Comparison of ENCODE assay signal across 8 cellular contexts in the genomic region with DNA sequence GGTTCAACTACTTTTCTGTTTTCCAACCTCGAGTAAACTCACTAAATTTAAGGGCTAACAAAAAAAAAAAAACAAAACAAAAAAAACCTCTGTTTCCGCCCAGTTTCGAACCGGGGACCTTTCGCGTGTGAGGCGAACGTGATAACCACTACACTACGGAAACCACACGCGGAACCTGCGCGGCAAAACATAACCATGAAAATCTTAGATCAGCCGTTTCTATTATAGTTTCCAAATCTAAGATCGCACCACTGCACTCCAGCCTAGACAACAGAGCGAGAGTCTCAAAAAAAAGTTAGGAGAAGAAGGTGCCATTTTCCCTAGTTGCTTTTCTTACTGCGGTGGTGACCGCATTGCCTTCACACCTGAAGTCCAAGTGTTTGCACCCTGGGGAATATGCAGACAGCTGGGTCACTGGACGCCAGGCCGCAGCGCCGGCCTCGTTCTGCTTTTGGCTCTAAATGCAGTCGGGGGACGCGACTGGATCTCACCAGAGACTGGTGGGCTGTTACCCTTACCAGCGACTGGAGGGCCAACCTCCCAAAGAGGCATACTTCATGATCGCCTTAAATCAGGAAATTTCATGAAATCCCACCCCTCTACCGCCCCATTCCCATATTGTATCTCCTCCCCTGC.
DNase-seq lines count a peak whose midpoint lies in the region; ATAC-seq and TF ChIP-seq lines count a peak whose summit lies in the region.
"Not testable (repeated sequence)": the region's sequence is repeated elsewhere in the genome, so short reads cannot be mapped to it uniquely, and the experiment has no call there.

No MANE protein-coding gene starts in this region.

- H3K79me2 ChIP-seq in OCI-LY7 (ENCODE audit: insufficient read depth, low read depth, low read length) = not testable (repeated sequence)

- not testable (repeated sequence) for H3K9me2 ChIP-seq in OCI-LY7 (ENCODE audit: insufficient read depth, low read length)

- not testable (repeated sequence) for H3K4me1 Mint-ChIP-seq in effector memory CD8-positive, alpha-beta T cell (ENCODE audit: low read depth in 2 of 2); osteocyte (ENCODE audit: unreplicated experiment)

- H3K27me3 Mint-ChIP-seq in effector memory CD8-positive, alpha-beta T cell; osteocyte (ENCODE audit: unreplicated experiment): not testable (repeated sequence)

- not testable (repeated sequence) for H3K9me3 Mint-ChIP-seq in effector memory CD8-positive, alpha-beta T cell; osteocyte (ENCODE audit: unreplicated experiment)

- not testable (repeated sequence) for H2AFZ ChIP-seq in OCI-LY7 (ENCODE audit: low read length)

- peak overlapping the region; percentile 54; the same call in 1 of the 2 replicates for H3K9ac ChIP-seq in iPS-20b (ENCODE audit: low read depth, low read length)

- not testable (repeated sequence) for H3K27ac ChIP-seq in OCI-LY7 (ENCODE audit: low read depth, low read length, poor library complexity, severe bottlenecking); iPS-20b (ENCODE audit: low read length); thoracic aorta

- peak overlapping the region in 1 of 2 donors; percentile 55 for H3K27ac Mint-ChIP-seq in effector memory CD8-positive, alpha-beta T cell
- H3K27ac Mint-ChIP-seq in osteocyte (ENCODE audit: unreplicated experiment) = not testable (repeated sequence)

- not testable (repeated sequence) for H3K27me3 ChIP-seq in iPS-20b (ENCODE audit: insufficient read depth, low read length); thoracic aorta (replicated peaks; ENCODE audit: insufficient read depth)

- H3K4me2 ChIP-seq in OCI-LY7 (ENCODE audit: low read length) = not testable (repeated sequence)

- intact Hi-C loops in OCI-LY7 (cut with micrococcal nuclease; ENCODE audit: unreplicated experiment) = not testable (repeated sequence)

- POLR2A ChIA-PET in OCI-LY7 (lab: Charles Lee) = not testable (repeated sequence)

- H3K4me3 Mint-ChIP-seq in effector memory CD8-positive, alpha-beta T cell = peak overlapping the region; percentile 45 to 68
- H3K4me3 Mint-ChIP-seq in osteocyte (ENCODE audit: unreplicated experiment) = peak overlapping the region; percentile 68

- H4K20me1 ChIP-seq in OCI-LY7 (ENCODE audit: insufficient read depth, low read length) = not testable (repeated sequence)

- H3K36me3 ChIP-seq in OCI-LY7 (ENCODE audit: insufficient read depth, low read length); iPS-20b (ENCODE audit: insufficient read depth, low read depth, low read length); thoracic aorta: not testable (repeated sequence)

- DNase-seq in EH (ENCODE audit: low read depth) = peak; percentile 55
- DNase-seq in OCI-LY7 (ENCODE audit: low spot score) = peak; percentile 0
- DNase-seq in activated T-cell treated with anti-CD3 and anti-CD28 coated beads, Interleukin-2, amount 50 U/mL, for 48 hours = peak; percentile 65
- peak in 1 of 3 experiments; percentile 12 for DNase-seq in effector memory CD8-positive, alpha-beta T cell
- not testable (repeated sequence) for DNase-seq in osteocyte (ENCODE audit: extremely low spot score, unreplicated experiment); thoracic aorta (ENCODE audit: low spot score)

- ATAC-seq in HG02642 (IDR thresholded peaks at IDR 0.05; ENCODE audit: poor library complexity, unreplicated experiment) = peak; percentile 51
- ATAC-seq in effector memory CD8-positive, alpha-beta T cell (replicated peaks); thoracic aorta (ENCODE audit: insufficient number of reproducible peaks, low FRiP score, low read depth): not testable (repeated sequence)

- CTCF ChIA-PET in OCI-LY7 (lab: Charles Lee; ENCODE audit: unreplicated experiment) = not testable (repeated sequence)

- BruUV-seq in OCI-LY7 (replicated peaks; lab: Mats Ljungman, UMichigan) = not testable (repeated sequence)

- H3K4me3 ChIP-seq in OCI-LY7 (ENCODE audit: low read depth, low read length, poor library complexity, severe bottlenecking) = not testable (repeated sequence)
- H3K4me3 ChIP-seq in iPS-20b (ENCODE audit: low read length) = peak overlapping the region; percentile 81
- peak overlapping the region; percentile 34 for H3K4me3 ChIP-seq in thoracic aorta

- H3K9me3 ChIP-seq in OCI-LY7 (ENCODE audit: low read length); iPS-20b (ENCODE audit: insufficient read depth, low read depth, low read length); thoracic aorta: not testable (repeated sequence)

- H3K36me3 Mint-ChIP-seq in effector memory CD8-positive, alpha-beta T cell (ENCODE audit: insufficient read depth); osteocyte (ENCODE audit: unreplicated experiment): not testable (repeated sequence)

- H3K4me1 ChIP-seq in OCI-LY7 (ENCODE audit: insufficient read depth, low read length, poor library complexity, severe bottlenecking); iPS-20b (ENCODE audit: insufficient read depth, low read length); thoracic aorta (ENCODE audit: control insufficient read depth in 1 of 2, low read depth in 2 of 2): not testable (repeated sequence)

- not testable (repeated sequence) for TF ChIP-seq CTCF in OCI-LY7 (conservative IDR thresholded peaks at IDR 0.05; ENCODE audit: low read length); osteocyte (IDR thresholded peaks at IDR 0.05); thoracic aorta (IDR thresholded peaks at IDR 0.05)
